1 cellular context compared by ENCODE assay signal in the genomic region with DNA sequence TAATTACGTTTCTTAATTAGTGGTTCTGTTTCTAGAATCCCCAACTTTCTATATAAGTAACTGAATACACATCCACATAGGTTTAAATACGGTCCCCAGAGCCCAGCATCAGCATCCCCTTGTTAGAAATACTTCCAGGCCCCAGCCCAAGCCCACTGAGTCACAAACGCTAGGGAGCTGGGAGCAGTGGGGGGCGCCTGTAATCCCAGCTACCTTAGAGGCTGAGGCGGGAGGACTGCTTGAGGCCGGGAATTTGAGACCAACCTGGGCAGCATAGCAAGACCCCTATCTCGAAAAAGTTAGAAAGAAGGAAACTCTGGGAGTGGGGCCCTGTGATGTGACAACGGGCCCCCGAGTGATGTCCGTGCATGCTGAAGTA.
TF ChIP-seq lines count a peak whose summit lies in the region.

No MANE protein-coding gene starts in this region.

TF ChIP-seq in endothelial cell of umbilical vein, 7 proteins besides CTCF, POLR2A, EP300 and RAD21:
- TF ChIP-seq, protein P1, sequence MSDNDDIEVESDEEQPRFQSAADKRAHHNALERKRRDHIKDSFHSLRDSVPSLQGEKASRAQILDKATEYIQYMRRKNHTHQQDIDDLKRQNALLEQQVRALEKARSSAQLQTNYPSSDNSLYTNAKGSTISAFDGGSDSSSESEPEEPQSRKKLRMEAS (IDR thresholded peaks at IDR 0.05; ENCODE audit: insufficient read depth, insufficient read length) = no peak
